In the genomic region with DNA sequence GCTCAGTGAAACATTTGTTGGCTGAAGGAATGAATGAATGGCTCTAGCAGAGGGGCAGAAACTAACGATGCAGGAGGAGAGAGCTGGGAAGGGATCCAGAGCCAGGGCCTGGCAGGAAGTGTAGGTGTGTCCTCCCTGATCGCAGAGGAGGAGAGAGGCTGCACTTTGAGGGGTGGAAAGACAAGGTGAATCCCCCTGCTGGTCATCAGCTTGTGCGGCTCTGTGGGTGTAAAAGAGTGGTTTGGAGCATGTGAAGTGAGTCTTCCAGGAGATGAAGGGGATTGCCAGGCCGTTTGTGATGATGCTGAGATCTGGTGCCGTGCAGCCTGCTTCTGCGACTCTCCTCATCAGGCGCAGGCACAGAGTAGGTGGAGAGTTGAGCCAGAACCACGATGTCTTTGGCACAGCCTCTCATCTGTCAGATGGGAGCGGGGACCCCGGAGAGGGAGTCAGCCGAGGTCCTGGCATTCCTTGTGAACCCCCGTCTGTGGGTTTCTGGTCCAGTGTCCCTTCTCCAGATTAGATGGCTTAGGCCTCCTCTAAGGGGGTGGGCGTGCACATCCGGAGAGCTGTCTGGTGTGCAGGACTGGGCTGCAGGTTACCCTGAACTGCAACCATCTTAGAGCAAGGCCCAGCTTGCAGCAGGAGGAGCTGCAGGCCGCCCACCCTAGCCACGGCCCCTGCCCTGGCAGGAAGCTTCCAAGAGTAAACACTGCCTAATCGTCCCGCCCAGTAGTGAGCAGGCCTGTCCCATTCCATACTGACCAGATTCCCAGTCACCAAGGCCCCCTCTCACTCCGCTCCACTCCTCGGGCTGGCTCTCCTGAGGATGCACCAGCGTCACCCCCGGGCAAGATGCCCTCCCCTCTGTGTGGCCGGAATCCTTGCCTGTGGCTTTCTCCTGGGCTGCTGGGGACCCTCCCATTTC, we compare ENCODE assay signal across 10 cellular contexts. TPM values are rescaled to one million over a fixed set of nuclear protein-coding genes. Genes with fewer than 3 reads are reported as not detected.
DNase-seq lines count a peak whose midpoint lies in the region; ATAC-seq and TF ChIP-seq lines count a peak whose summit lies in the region.
"Had no signal": no experiment of that assay in that cellular context is flagged by ENCODE, and none has a peak within 500 bp of the region (broad histone marks: within the 10 kb centered on the region; RNA-seq: fewer than 3 reads in every experiment).

A gene (plus strand): TSS at position 753 of the 928 bp plus-strand sequence. CDS start 77 bp downstream, at position 830.

- DNase-seq in DMS 273 (lab: John Stamatoyannopoulos, UW; ENCODE audit: unreplicated experiment) = peak; percentile 60
- DNase-seq in DMS 273 treated with DMSO at 0.1 percent for 48 hours (lab: John Stamatoyannopoulos, UW) = no peak
- DNase-seq in HT1080 (ENCODE audit: low read depth) = peak; percentile 54
- no peak for DNase-seq in brain microvascular endothelial cell
- DNase-seq in stimulated activated CD4-positive, alpha-beta T cell treated with anti-CD3 and anti-CD28 coated beads, Interleukin-15, amount 100 ng/mL, for 48 hours (ENCODE audit: low read depth in 2 of 2) = peak; percentile 26 to 48
- DNase-seq in DMS79 (lab: John Stamatoyannopoulos, UW) = no peak
- no peak for DNase-seq in NCI-H1694 treated with DMSO at 0.1 percent for 48 hours (lab: John Stamatoyannopoulos, UW)

- no peak within 1 kb of the TSS for H3K4me3 ChIP-seq in brain microvascular endothelial cell (ENCODE audit: low read depth, low read length)

- TF ChIP-seq CTCF in brain microvascular endothelial cell (IDR thresholded peaks at IDR 0.05; ENCODE audit: low read depth, low read length, missing control alignments) = peak; percentile 40

- H3K27me3 ChIP-seq in brain microvascular endothelial cell (replicated peaks) = no peaks in the 10 kb centered on the region

- in situ Hi-C loops in brain microvascular endothelial cell (cut with HindIII; ENCODE audit: low pct_ligation_motif_present, low sequenced_read_pairs) = no loop called here

- H3K27ac ChIP-seq in brain microvascular endothelial cell = no peak within 1 kb of the TSS
- H3K27ac ChIP-seq: 22Rv1 had no signal

- no peak for ATAC-seq in GM21360 (IDR thresholded peaks at IDR 0.05; ENCODE audit: unreplicated experiment)
- ATAC-seq: sciatic nerve had no signal

- H3K36me3 ChIP-seq in brain microvascular endothelial cell (replicated peaks) = no peaks in the 10 kb centered on the region

RNA-seq across cellular contexts. Expression of the gene that starts here (rescaled TPM):
- total RNA-seq in HT1080 (2014; rRNA removed; shearing (Covaris generic)) = 0.07 and 0.19 TPM in 2 replicates
- polyA plus RNA-seq in HT1080 (2015; cell fraction: cytosol; rRNA removed) = 0.53 and 0.94 TPM in 2 replicates
- 6.9 and 7.2 TPM in 2 replicates for polyA plus RNA-seq in HT1080 (2015; cell fraction: nucleus; rRNA removed)

Comparison
In these comparisons a context has a peak if more than half of its experiments do, and no peak if none do; other contexts are left out.
1. DNase-seq: peak in DMS 273 (single experiment), HT1080 (single experiment) and stimulated activated CD4-positive, alpha-beta T cell treated with anti-CD3 and anti-CD28 coated beads, Interleukin-15, amount 100 ng/mL, for 48 hours (2 of 2); none in DMS 273 treated with DMSO at 0.1 percent for 48 hours (single experiment), brain microvascular endothelial cell (single experiment), DMS79 (single experiment) and NCI-H1694 treated with DMSO at 0.1 percent for 48 hours (single experiment).